Comparison of ENCODE assay signal across 9 cellular contexts in genomic region chr2:196182439-196183171, GRCh38. TPM values are rescaled to one million over a fixed set of nuclear protein-coding genes. Genes with fewer than 3 reads are reported as not detected.
DNase-seq lines count a peak whose midpoint lies in the region; ATAC-seq and TF ChIP-seq lines count a peak whose summit lies in the region.
"Had no signal": no experiment of that assay in that cellular context is flagged by ENCODE, and none has a peak within 500 bp of the region (broad histone marks: within the 10 kb centered on the region; RNA-seq: fewer than 3 reads in every experiment).

No MANE protein-coding gene starts in this region.

- no peak overlapping the region for H3K4me3 Mint-ChIP-seq in Calu3 (ENCODE audit: low read depth, unreplicated experiment)
- H3K4me3 Mint-ChIP-seq in activated naive CD8-positive, alpha-beta T cell, result peak overlapping the region; percentile 76

- intact Hi-C loops in Calu3 (cut with micrococcal nuclease; ENCODE audit: unreplicated experiment), result no loop called here
- intact Hi-C loops in head of caudate nucleus (cut with DNase I), result no loop called here

- no peak for TF ChIP-seq CTCF in Calu3 (IDR thresholded peaks at IDR 0.05; ENCODE audit: unreplicated experiment)
- no peak for TF ChIP-seq CTCF in omental fat pad (IDR thresholded peaks at IDR 0.05)

- DNase-seq in Calu3, result no peak
- no peak for DNase-seq in head of caudate nucleus
- no peak for DNase-seq in D341Med (ENCODE audit: low spot score)
- no peak for DNase-seq in amygdala (lab: John Stamatoyannopoulos, UW)
- no peak for DNase-seq in omental fat pad (ENCODE audit: low spot score)
- DNase-seq: GDM1 had no signal

- no peaks in the 10 kb centered on the region for H3K27me3 Mint-ChIP-seq in Calu3 (ENCODE audit: unreplicated experiment)
- H3K27me3 Mint-ChIP-seq in activated naive CD8-positive, alpha-beta T cell, result no peaks in the 10 kb centered on the region

- ATAC-seq in GM19452 (IDR thresholded peaks at IDR 0.05; ENCODE audit: unreplicated experiment), result peak; percentile 95
- peak; percentile 89 for ATAC-seq in HG03175 (IDR thresholded peaks at IDR 0.05; ENCODE audit: unreplicated experiment)
- no peak for ATAC-seq in omental fat pad (ENCODE audit: low FRiP score)

- BruUV-seq in Calu3 (replicated peaks; lab: Mats Ljungman, UMichigan), result no TSS peak

- peaks cover 30% of the 10 kb centered on the region for H3K4me1 Mint-ChIP-seq in Calu3 (ENCODE audit: low read depth, unreplicated experiment)
- peaks cover 82% of the 10 kb centered on the region for H3K4me1 Mint-ChIP-seq in activated naive CD8-positive, alpha-beta T cell (ENCODE audit: low read depth)

- no peaks in the 10 kb centered on the region for H3K36me3 Mint-ChIP-seq in Calu3 (ENCODE audit: insufficient read depth, unreplicated experiment)
- peaks cover 5% of the 10 kb centered on the region for H3K36me3 Mint-ChIP-seq in activated naive CD8-positive, alpha-beta T cell

- peak overlapping the region; percentile 88 for H3K27ac Mint-ChIP-seq in Calu3 (ENCODE audit: unreplicated experiment)
- peak overlapping the region; percentile 95 for H3K27ac Mint-ChIP-seq in activated naive CD8-positive, alpha-beta T cell

- CTCF ChIA-PET in Calu3 (lab: Charles Lee), result interaction anchor here (0.6 to 0.8 kb wide), 3 partner anchors 11 to 104 kb away, joined by 4 to 6 read pairs (median 4); partner anchors contain the start of gene STK17B

- H3K9me3 Mint-ChIP-seq in Calu3 (ENCODE audit: low read depth, unreplicated experiment), result peaks cover 4% of the 10 kb centered on the region
- H3K9me3 Mint-ChIP-seq in activated naive CD8-positive, alpha-beta T cell (ENCODE audit: low read depth), result no peaks in the 10 kb centered on the region

RNA-seq across cellular contexts. Expression of gene STK17B, which starts 11.2 kb away (rescaled TPM):
- total RNA-seq in Calu3 (2022) (32.3 and 38.5 TPM in 2 replicates), omental fat pad (10 to 100 TPM; 39.2 to 89.9 (median 60.7) TPM)
